Comparison of ENCODE assay signal across 1 cellular context in the genomic region with DNA sequence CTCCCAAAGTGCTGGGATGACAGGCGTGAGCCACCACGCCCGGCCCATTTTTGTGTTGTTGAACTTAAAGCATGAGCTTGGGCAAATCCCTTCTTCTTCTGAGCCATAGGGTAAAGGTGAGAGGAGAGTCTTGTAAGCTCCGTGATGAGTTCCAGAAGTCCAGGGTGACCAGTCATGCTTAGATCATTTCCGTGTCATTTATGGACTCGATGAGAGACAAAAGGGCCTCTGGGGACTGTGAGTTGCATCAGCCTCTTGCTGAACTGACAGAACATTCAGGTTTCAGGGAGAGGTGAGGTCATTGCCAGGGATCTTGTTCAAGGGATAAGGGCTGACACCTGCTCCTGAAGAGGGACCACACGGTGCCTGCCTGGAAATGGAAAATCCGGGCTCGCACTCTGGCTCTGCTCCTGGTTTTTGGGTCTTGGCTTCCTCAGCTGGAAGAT.
TF ChIP-seq lines count a peak whose summit lies in the region.

No MANE protein-coding gene starts in this region.

TF ChIP-seq in HEK293, 187 proteins besides CTCF, POLR2A, EP300 and RAD21 (continued from another document and continues in another):
- TF ChIP-seq TRIM28 (IDR thresholded peaks at IDR 0.05; ENCODE audit: borderline replicate concordance, low read length) = peak; percentile 83; the same call in 1 of the 2 replicates
- no peak for TF ChIP-seq ZNF341 (tag by site-specific recombination; IDR thresholded peaks at IDR 0.05; ENCODE audit: low read depth)
- peak; percentile 66 for TF ChIP-seq ZBTB20 (tag by site-specific recombination; IDR thresholded peaks at IDR 0.05)
- TF ChIP-seq PRDM4 (tag by site-specific recombination; IDR thresholded peaks at IDR 0.05) = peak; percentile 66
- TF ChIP-seq TSHZ1 (tag by site-specific recombination; IDR thresholded peaks at IDR 0.05; ENCODE audit: borderline replicate concordance) = peak; percentile 98
- TF ChIP-seq SCRT1 (tag by site-specific recombination; IDR thresholded peaks at IDR 0.05; ENCODE audit: borderline replicate concordance) = no peak
- TF ChIP-seq ZNF148 (tag by site-specific recombination; IDR thresholded peaks at IDR 0.05; ENCODE audit: borderline replicate concordance) = no peak
- TF ChIP-seq ZBTB26 (tag by site-specific recombination; optimal IDR thresholded peaks at IDR 0.05) = no peak
- TF ChIP-seq ZNF24 (tag by site-specific recombination; IDR thresholded peaks at IDR 0.05) = peak; percentile 96
- no peak for TF ChIP-seq ZNF585B (tag by site-specific recombination; IDR thresholded peaks at IDR 0.05)
- TF ChIP-seq ZNF311 (tag by site-specific recombination; IDR thresholded peaks at IDR 0.05; ENCODE audit: borderline replicate concordance) = no peak
- TF ChIP-seq, protein P1, sequence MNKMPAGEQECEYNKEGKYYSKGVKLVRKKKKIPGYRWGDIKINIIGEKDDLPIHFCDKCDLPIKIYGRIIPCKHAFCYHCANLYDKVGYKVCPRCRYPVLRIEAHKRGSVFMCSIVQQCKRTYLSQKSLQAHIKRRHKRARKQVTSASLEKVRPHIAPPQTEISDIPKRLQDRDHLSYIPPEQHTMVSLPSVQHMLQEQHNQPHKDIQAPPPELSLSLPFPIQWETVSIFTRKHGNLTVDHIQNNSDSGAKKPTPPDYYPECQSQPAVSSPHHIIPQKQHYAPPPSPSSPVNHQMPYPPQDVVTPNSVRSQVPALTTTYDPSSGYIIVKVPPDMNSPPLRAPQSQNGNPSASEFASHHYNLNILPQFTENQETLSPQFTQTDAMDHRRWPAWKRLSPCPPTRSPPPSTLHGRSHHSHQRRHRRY (tag by site-specific recombination; IDR thresholded peaks at IDR 0.05) = no peak
- no peak for TF ChIP-seq ZBTB11 (tag by site-specific recombination; conservative IDR thresholded peaks at IDR 0.05; ENCODE audit: low read depth)
- TF ChIP-seq ZNF366 (tag by site-specific recombination; conservative IDR thresholded peaks at IDR 0.05) = peak; percentile 97
- peak; percentile 70 for TF ChIP-seq ZNF518A (tag by site-specific recombination; conservative IDR thresholded peaks at IDR 0.05; ENCODE audit: low read depth)
- TF ChIP-seq ZNF280D (tag by site-specific recombination; IDR thresholded peaks at IDR 0.05) = 0 out of 2 replicates have a peak, but pooled peaks have one; percentile 9
- TF ChIP-seq ZBTB17 (tag by site-specific recombination; IDR thresholded peaks at IDR 0.05) = peak; percentile 89
- TF ChIP-seq ZSCAN5A (tag by site-specific recombination; IDR thresholded peaks at IDR 0.05) = no peak
- TF ChIP-seq ZNF473 (tag by site-specific recombination; IDR thresholded peaks at IDR 0.05) = no peak
